2 cellular contexts compared by ENCODE assay signal in the genomic region with DNA sequence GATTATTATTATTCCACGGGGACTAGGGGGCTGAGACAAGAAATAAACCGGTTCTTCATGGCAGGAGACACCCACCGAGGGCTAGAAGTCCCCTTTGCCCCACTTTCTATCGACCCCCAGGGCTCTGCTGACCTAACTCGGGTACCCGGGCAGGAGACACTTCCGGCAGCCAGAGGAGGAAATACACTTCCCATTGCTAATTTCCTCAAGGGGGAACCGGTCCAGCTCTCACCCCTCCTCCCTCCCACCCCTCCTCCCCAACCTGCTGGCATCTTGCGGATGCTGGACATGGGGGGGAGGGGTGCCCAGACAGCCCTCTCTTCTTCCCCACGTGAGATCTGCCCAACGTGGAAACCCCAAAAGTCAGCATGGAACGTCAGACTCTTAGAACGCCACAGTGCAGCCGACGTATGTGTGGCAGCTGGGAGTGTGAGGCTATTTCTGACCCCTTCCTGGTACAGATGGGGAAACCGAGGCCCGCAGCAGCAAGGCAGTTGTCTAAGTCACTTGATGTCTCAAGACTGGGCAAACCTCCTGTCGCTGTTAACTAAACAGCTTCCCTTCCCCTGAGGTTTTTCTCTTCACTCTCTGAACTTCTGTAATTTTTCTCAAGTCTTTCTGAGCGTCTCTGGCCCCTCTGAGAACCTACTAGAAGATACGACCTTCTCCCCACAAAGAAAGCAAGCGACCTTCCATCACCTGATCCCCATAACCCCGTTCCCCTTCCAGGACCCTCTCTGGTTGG.
TF ChIP-seq lines count a peak whose summit lies in the region.

No MANE protein-coding gene starts in this region.

TF ChIP-seq in IMR-90, 13 proteins besides CTCF, POLR2A, EP300 and RAD21:
- TF ChIP-seq, protein P1, sequence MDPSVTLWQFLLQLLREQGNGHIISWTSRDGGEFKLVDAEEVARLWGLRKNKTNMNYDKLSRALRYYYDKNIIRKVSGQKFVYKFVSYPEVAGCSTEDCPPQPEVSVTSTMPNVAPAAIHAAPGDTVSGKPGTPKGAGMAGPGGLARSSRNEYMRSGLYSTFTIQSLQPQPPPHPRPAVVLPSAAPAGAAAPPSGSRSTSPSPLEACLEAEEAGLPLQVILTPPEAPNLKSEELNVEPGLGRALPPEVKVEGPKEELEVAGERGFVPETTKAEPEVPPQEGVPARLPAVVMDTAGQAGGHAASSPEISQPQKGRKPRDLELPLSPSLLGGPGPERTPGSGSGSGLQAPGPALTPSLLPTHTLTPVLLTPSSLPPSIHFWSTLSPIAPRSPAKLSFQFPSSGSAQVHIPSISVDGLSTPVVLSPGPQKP (IDR thresholded peaks at IDR 0.05; ENCODE audit: borderline replicate concordance, low read depth, low read length) = no peak
- no peak for TF ChIP-seq SMC3 (IDR thresholded peaks at IDR 0.05; ENCODE audit: low read depth, low read length)
- TF ChIP-seq MAFK (IDR thresholded peaks at IDR 0.05; ENCODE audit: low read depth, low read length) = no peak
- TF ChIP-seq USF2 (IDR thresholded peaks at IDR 0.05; ENCODE audit: low read depth, low read length) = no peak
- TF ChIP-seq RFX5 (IDR thresholded peaks at IDR 0.05; ENCODE audit: low read depth, low read length) = no peak
- no peak for TF ChIP-seq MXI1 (IDR thresholded peaks at IDR 0.05; ENCODE audit: borderline replicate concordance, low read depth, low read length)
- TF ChIP-seq MAZ (IDR thresholded peaks at IDR 0.05; ENCODE audit: borderline replicate concordance, low read depth, low read length) = no peak
- no peak for TF ChIP-seq FOS (IDR thresholded peaks at IDR 0.05; ENCODE audit: low read depth, low read length)
- TF ChIP-seq NFE2L2 (IDR thresholded peaks at IDR 0.05; ENCODE audit: low read depth, low read length) = no peak

TF ChIP-seq in HEK293T, 16 proteins besides CTCF, POLR2A, EP300 and RAD21:
- TF ChIP-seq SP1 (IDR thresholded peaks at IDR 0.05) (no peak), FOXM1 (IDR thresholded peaks at IDR 0.05; ENCODE audit: borderline replicate concordance) (no peak), ELF4 (IDR thresholded peaks at IDR 0.05) (no peak), FOXK2 (IDR thresholded peaks at IDR 0.05) (no peak), SUZ12 (IDR thresholded peaks at IDR 0.05) (no peak), FOXA1 (IDR thresholded peaks at IDR 0.05) (no peak), LEF1 (IDR thresholded peaks at IDR 0.05; ENCODE audit: borderline replicate concordance) (no peak), ARNT (IDR thresholded peaks at IDR 0.05) (no peak), CTBP1 (IDR thresholded peaks at IDR 0.05; ENCODE audit: borderline replicate concordance) (no peak), ZNF384 (IDR thresholded peaks at IDR 0.05) (no peak), NFRKB (IDR thresholded peaks at IDR 0.05) (no peak), L3MBTL2 (conservative IDR thresholded peaks at IDR 0.05) (no peak), TARDBP (IDR thresholded peaks at IDR 0.05) (no peak)
- TF ChIP-seq, protein P2, sequence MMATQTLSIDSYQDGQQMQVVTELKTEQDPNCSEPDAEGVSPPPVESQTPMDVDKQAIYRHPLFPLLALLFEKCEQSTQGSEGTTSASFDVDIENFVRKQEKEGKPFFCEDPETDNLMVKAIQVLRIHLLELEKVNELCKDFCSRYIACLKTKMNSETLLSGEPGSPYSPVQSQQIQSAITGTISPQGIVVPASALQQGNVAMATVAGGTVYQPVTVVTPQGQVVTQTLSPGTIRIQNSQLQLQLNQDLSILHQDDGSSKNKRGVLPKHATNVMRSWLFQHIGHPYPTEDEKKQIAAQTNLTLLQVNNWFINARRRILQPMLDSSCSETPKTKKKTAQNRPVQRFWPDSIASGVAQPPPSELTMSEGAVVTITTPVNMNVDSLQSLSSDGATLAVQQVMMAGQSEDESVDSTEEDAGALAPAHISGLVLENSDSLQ (IDR thresholded peaks at IDR 0.05) = no peak
